ENCODE assay signal across 8 cellular contexts in genomic region chrX:107729558-107730297, GRCh38. TPM values are rescaled to one million over a fixed set of nuclear protein-coding genes. Genes with fewer than 3 reads are reported as not detected.
DNase-seq lines count a peak whose midpoint lies in the region; ATAC-seq and TF ChIP-seq lines count a peak whose summit lies in the region.

No MANE protein-coding gene starts in this region.

- DNase-seq in ascending aorta (ENCODE audit: low spot score in 2 of 2) (no peak), NCI-H2029 (lab: John Stamatoyannopoulos, UW) (no peak), SKM-1 (lab: John Stamatoyannopoulos, UW; ENCODE audit: unreplicated experiment) (no peak), epidermal melanocyte (ENCODE audit: insufficient read length, low spot score) (no peak)
- no peak for DNase-seq in activated CD4-positive, CD25-positive, alpha-beta regulatory T cell treated with anti-CD3 and anti-CD28 coated beads, Interleukin-2, amount 50 U/mL, for 72 hours

- H3K79me2 ChIP-seq in parathyroid adenoma, result peaks cover 2% of the 10 kb centered on the region

- peak overlapping the region; percentile 26 for H3K4me2 ChIP-seq in parathyroid adenoma (ENCODE audit: low read length)

- intact Hi-C loops in ascending aorta (cut with DNase I), result no loop called here

- H3K27me3 ChIP-seq in ascending aorta (no peaks in the 10 kb centered on the region), parathyroid adenoma (ENCODE audit: control insufficient read depth, insufficient read depth, low read length) (no peaks in the 10 kb centered on the region)

- H3K4me1 ChIP-seq in ascending aorta (peaks cover 0 to 31% of the 10 kb centered on the region in 2 donors), parathyroid adenoma (peaks cover 42% of the 10 kb centered on the region)

- H3K27ac ChIP-seq in ascending aorta, result peak overlapping the region; percentile 76 to 82
- H3K27ac ChIP-seq in parathyroid adenoma, result peak overlapping the region; percentile 91

- peak overlapping the region; percentile 50 for H2AFZ ChIP-seq in parathyroid adenoma

- H3K4me3 ChIP-seq in ascending aorta (no peak overlapping the region), parathyroid adenoma (ENCODE audit: low read depth, low read length) (no peak overlapping the region)

- H3K9me3 ChIP-seq in ascending aorta, result no peaks in the 10 kb centered on the region
- no peaks in the 10 kb centered on the region for H3K9me3 ChIP-seq in parathyroid adenoma (ENCODE audit: control insufficient read depth, low read length)

- no peaks in the 10 kb centered on the region for H3K36me3 ChIP-seq in ascending aorta
- H3K36me3 ChIP-seq in parathyroid adenoma (ENCODE audit: control insufficient read depth, insufficient read depth, low read length), result no peaks in the 10 kb centered on the region

- no peak overlapping the region for H3K9ac ChIP-seq in parathyroid adenoma

- TF ChIP-seq CTCF in ascending aorta (IDR thresholded peaks at IDR 0.05) (peak in 1 of 3 experiments; percentile 4), parathyroid adenoma (IDR thresholded peaks at IDR 0.05) (peak; percentile 23)

- ATAC-seq in GM18909 (IDR thresholded peaks at IDR 0.05; ENCODE audit: poor library complexity, unreplicated experiment) (peak; percentile 73), HG02642 (IDR thresholded peaks at IDR 0.05; ENCODE audit: poor library complexity, unreplicated experiment) (peak; percentile 92)

RNA-seq across cellular contexts. Expression of gene TSC22D3, which starts 45.9 kb away (rescaled TPM):
- 630 TPM for total RNA-seq in ascending aorta

RNA-seq across cellular contexts. Expression of gene NCBP2L, which starts 47.8 kb away (rescaled TPM):
- not detected for total RNA-seq in ascending aorta
